ENCODE assay signal across 1 cellular context in genomic region chrX:153609917-153610833, GRCh38.
TF ChIP-seq lines count a peak whose summit lies in the region.

No MANE protein-coding gene starts in this region.

TF ChIP-seq in K562, 482 proteins besides CTCF, POLR2A, EP300 and RAD21 (continued from another document):
- TF ChIP-seq CEBPZ (IDR thresholded peaks at IDR 0.05; ENCODE audit: borderline replicate concordance, low read depth, low read length) (no peak), STAG1 (CRISPR knock-in tag; IDR thresholded peaks at IDR 0.05; ENCODE audit: borderline replicate concordance) (peak; percentile 82), GMEB1 (CRISPR knock-in tag; IDR thresholded peaks at IDR 0.05) (peak; percentile 88)
